ENCODE assay signal across 19 cellular contexts in the genomic region with DNA sequence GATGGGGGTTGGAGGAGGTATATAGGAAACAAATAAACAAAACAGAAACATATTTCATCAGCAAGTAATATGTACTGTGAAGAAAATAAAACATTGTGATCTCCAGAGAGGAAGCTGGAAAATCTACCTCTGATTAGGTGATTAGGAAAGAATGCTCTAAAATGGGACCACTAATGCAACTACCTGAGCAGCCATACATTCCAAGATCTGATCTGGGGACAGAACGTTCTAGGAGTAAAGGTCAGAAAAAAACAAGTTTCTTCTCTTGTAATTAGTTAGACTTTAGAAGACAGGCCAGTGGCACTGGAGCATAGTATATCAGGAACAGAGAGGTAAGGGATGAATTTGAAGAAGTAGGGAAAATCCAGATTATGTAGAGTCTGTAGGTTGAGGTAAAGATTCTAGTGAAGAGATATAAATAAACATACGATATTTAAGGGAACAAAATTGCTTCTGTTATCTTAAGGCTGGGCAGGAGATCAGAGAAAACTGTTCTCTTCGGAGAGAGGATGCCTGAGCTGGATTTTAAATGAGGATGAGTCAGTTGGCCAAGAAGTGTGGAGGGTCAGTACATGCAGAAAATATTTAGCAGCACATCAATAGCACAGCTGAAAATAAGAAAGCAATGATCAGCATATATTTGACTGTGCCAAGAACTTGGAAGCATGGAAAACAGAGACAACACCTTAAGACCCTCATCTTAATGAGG.
A peak's percentile ranks its signal among the peaks of the same experiment; 100 is the strongest.
DNase-seq lines count a peak whose midpoint lies in the region; ATAC-seq and TF ChIP-seq lines count a peak whose summit lies in the region.
"Had no signal": no experiment of that assay in that cellular context is flagged by ENCODE, and none has a peak within 500 bp of the region (broad histone marks: within the 10 kb centered on the region; RNA-seq: fewer than 3 reads in every experiment).

No MANE protein-coding gene starts in this region.

- TF ChIP-seq CTCF in AG04449 (IDR thresholded peaks at IDR 0.05; ENCODE audit: insufficient read depth, low read length, missing control alignments) = no peak

- peaks cover 4% of the 10 kb centered on the region for H3K9me3 Mint-ChIP-seq in activated CD4-positive, alpha-beta memory T cell treated with anti-CD3 and anti-CD28 coated beads, Interleukin-2, amount 10 ng/mL, durations not matched to agents 7 days and 5 days
- H3K9me3 Mint-ChIP-seq in activated T-cell treated with anti-CD3 and anti-CD28 coated beads, Interleukin-2, amount 50 U/mL, for 72 hours = peaks cover 2% of the 10 kb centered on the region in 2 donors

- CTCF ChIA-PET in AG04449 (lab: Yijun Ruan, JAX) = no interaction called here
- CTCF ChIA-PET in activated CD4-positive, alpha-beta memory T cell treated with anti-CD3 and anti-CD28 coated beads, Interleukin-2, amount 10 ng/mL, durations not matched to agents 7 days and 5 days (lab: Charles Lee) = no interaction called here

- no peak overlapping the region for H3K4me3 Mint-ChIP-seq in activated CD4-positive, alpha-beta memory T cell treated with anti-CD3 and anti-CD28 coated beads, Interleukin-2, amount 10 ng/mL, durations not matched to agents 7 days and 5 days
- H3K4me3 Mint-ChIP-seq in activated T-cell treated with anti-CD3 and anti-CD28 coated beads, Interleukin-2, amount 50 U/mL, for 72 hours = no peak overlapping the region

- no peaks in the 10 kb centered on the region for H3K4me1 Mint-ChIP-seq in activated CD4-positive, alpha-beta memory T cell treated with anti-CD3 and anti-CD28 coated beads, Interleukin-2, amount 10 ng/mL, durations not matched to agents 7 days and 5 days
- H3K4me1 Mint-ChIP-seq in activated T-cell treated with anti-CD3 and anti-CD28 coated beads, Interleukin-2, amount 50 U/mL, for 72 hours (ENCODE audit: low read depth) = no peaks in the 10 kb centered on the region

- DNase-seq in AG04449 (ENCODE audit: low read depth, low spot score) = peak; percentile 34
- peak; percentile 9 for DNase-seq in GM04504 (ENCODE audit: low read depth)
- DNase-seq in astrocyte of the hippocampus (ENCODE audit: low read depth, low spot score) = peak; percentile 53
- peak; percentile 52 for DNase-seq in iris pigment epithelial cell (ENCODE audit: low read depth)
- DNase-seq in activated CD4-positive, alpha-beta memory T cell treated with anti-CD3 and anti-CD28 coated beads, Interleukin-2, amount 10 ng/mL, durations not matched to agents 7 days and 5 days = no peak
- no peak for DNase-seq in activated T-cell treated with anti-CD3 and anti-CD28 coated beads, Interleukin-2, amount 50 U/mL, for 72 hours
- DNase-seq: activated CD8-positive, alpha-beta memory T cell treated with anti-CD3 and anti-CD28 coated beads for 24 hours; activated T-cell treated with anti-CD3 and anti-CD28 coated beads, Interleukin-2, amount 50 U/mL, for 48 hours; dorsolateral prefrontal cortex; head of caudate nucleus; NCI-H1930; NCI-H446; stimulated activated CD4-positive, alpha-beta T cell treated with anti-CD3 and anti-CD28 coated beads, Interleukin-12 subunit alpha, Interleukin-12 subunit beta, amount 100 ng/mL, for 4 hours; T-helper 9 cell had no signal

- no peaks in the 10 kb centered on the region for H3K36me3 Mint-ChIP-seq in activated CD4-positive, alpha-beta memory T cell treated with anti-CD3 and anti-CD28 coated beads, Interleukin-2, amount 10 ng/mL, durations not matched to agents 7 days and 5 days (ENCODE audit: low read depth)
- H3K36me3 Mint-ChIP-seq in activated T-cell treated with anti-CD3 and anti-CD28 coated beads, Interleukin-2, amount 50 U/mL, for 72 hours (ENCODE audit: insufficient read depth in 2 of 2) = no peaks in the 10 kb centered on the region
- H3K36me3 Mint-ChIP-seq: activated naive CD4-positive, alpha-beta T cell treated with anti-CD3 and anti-CD28 coated beads, Interleukin-2, amount 50 U/mL, for 72 hours had no signal

- no peak overlapping the region for H3K4me3 ChIP-seq in AG04449 (ENCODE audit: low read depth, low read length)
- H3K4me3 ChIP-seq: dorsolateral prefrontal cortex, HAP-1, K562 had no signal

- ATAC-seq in HG03457 (IDR thresholded peaks at IDR 0.05; ENCODE audit: unreplicated experiment) = no peak
- no peak for ATAC-seq in activated T-cell treated with anti-CD3 and anti-CD28 coated beads, Interleukin-2, amount 50 U/mL, for 72 hours (replicated peaks in 1 of 2)
- no peak for ATAC-seq in HG03196 (IDR thresholded peaks at IDR 0.05; ENCODE audit: unreplicated experiment)
- ATAC-seq: activated naive CD4-positive, alpha-beta T cell treated with anti-CD3 and anti-CD28 coated beads, Interleukin-2, amount 50 U/mL, for 72 hours; K562 had no signal

- no peak overlapping the region for H3K27ac Mint-ChIP-seq in activated CD4-positive, alpha-beta memory T cell treated with anti-CD3 and anti-CD28 coated beads, Interleukin-2, amount 10 ng/mL, durations not matched to agents 7 days and 5 days
- no peak overlapping the region for H3K27ac Mint-ChIP-seq in activated T-cell treated with anti-CD3 and anti-CD28 coated beads, Interleukin-2, amount 50 U/mL, for 72 hours
- H3K27ac Mint-ChIP-seq: activated naive CD4-positive, alpha-beta T cell treated with anti-CD3 and anti-CD28 coated beads, Interleukin-2, amount 50 U/mL, for 72 hours had no signal

- no peaks in the 10 kb centered on the region for H3K27me3 Mint-ChIP-seq in activated CD4-positive, alpha-beta memory T cell treated with anti-CD3 and anti-CD28 coated beads, Interleukin-2, amount 10 ng/mL, durations not matched to agents 7 days and 5 days
- H3K27me3 Mint-ChIP-seq in activated T-cell treated with anti-CD3 and anti-CD28 coated beads, Interleukin-2, amount 50 U/mL, for 72 hours (ENCODE audit: low read depth) = no peaks in the 10 kb centered on the region

- POLR2A ChIA-PET in AG04449 (lab: Yijun Ruan, JAX) = no interaction called here
- POLR2A ChIA-PET in activated CD4-positive, alpha-beta memory T cell treated with anti-CD3 and anti-CD28 coated beads, Interleukin-2, amount 10 ng/mL, durations not matched to agents 7 days and 5 days (lab: Charles Lee) = no interaction called here

Comparison
In these comparisons a context has a peak if more than half of its experiments do, and no peak if none do; other contexts are left out.
1. DNase-seq: peak in AG04449 (single experiment), GM04504 (single experiment), astrocyte of the hippocampus (single experiment) and iris pigment epithelial cell (single experiment); none in activated CD4-positive, alpha-beta memory T cell treated with anti-CD3 and anti-CD28 coated beads, Interleukin-2, amount 10 ng/mL, durations not matched to agents 7 days and 5 days (single experiment) and activated T-cell treated with anti-CD3 and anti-CD28 coated beads, Interleukin-2, amount 50 U/mL, for 72 hours (0 of 2).